Comparison of ENCODE assay signal across 16 cellular contexts in genomic region chr2:55837073-55837472, GRCh38.
DNase-seq lines count a peak whose midpoint lies in the region; ATAC-seq and TF ChIP-seq lines count a peak whose summit lies in the region.
"Had no signal": no experiment of that assay in that cellular context is flagged by ENCODE, and none has a peak within 500 bp of the region (broad histone marks: within the 10 kb centered on the region; RNA-seq: fewer than 3 reads in every experiment).

No MANE protein-coding gene starts in this region.

- H4K91ac ChIP-seq in trophoblast cell (ENCODE audit: low read depth, low read length) = peak overlapping the region; percentile 49

- no peak overlapping the region for H3K14ac ChIP-seq in trophoblast cell (ENCODE audit: low read length)

- no peak overlapping the region for H2BK12ac ChIP-seq in trophoblast cell (ENCODE audit: low read length)

- ATAC-seq in RWPE2 (ENCODE audit: low read depth) = no peak
- ATAC-seq in GM19328 (IDR thresholded peaks at IDR 0.05; ENCODE audit: unreplicated experiment) = no peak
- ATAC-seq: CD8-positive, alpha-beta T cell; GM12878 had no signal

- H3K4ac ChIP-seq in trophoblast cell (ENCODE audit: low read depth, low read length) = no peak overlapping the region

- no peak overlapping the region for H2BK5ac ChIP-seq in trophoblast cell (ENCODE audit: low read depth, low read length, poor library complexity)

- H3K27me3 ChIP-seq in HUES48 (ENCODE audit: control insufficient read depth, insufficient read depth, low read length) (no peaks in the 10 kb centered on the region), RWPE2 (ENCODE audit: insufficient read depth, poor library complexity, severe bottlenecking) (no peaks in the 10 kb centered on the region), trophoblast cell (ENCODE audit: insufficient read depth, low read length) (no peaks in the 10 kb centered on the region)
- H3K27me3 ChIP-seq: BE2C had no signal

- DNase-seq in RWPE2 (ENCODE audit: low spot score) (no peak), iPS-NIHi11 (ENCODE audit: low spot score) (peak; percentile 18), trophoblast cell (no peak), NCI-H345 treated with DMSO at 0.1 percent for 48 hours (lab: John Stamatoyannopoulos, UW; ENCODE audit: unreplicated experiment) (no peak), mesenteric fat pad (ENCODE audit: low spot score) (no peak)
- DNase-seq: BE2C; CD8-positive, alpha-beta T cell; DMS79; NCI-H1417; NCI-H187 treated with DMSO at 0.1 percent for 48 hours; NCI-H345; NCI-H526 treated with DMSO at 0.1 percent for 48 hours; RPMI8226 had no signal

- H3K4me2 ChIP-seq in trophoblast cell (ENCODE audit: low read length) = no peak overlapping the region

- no CpG with 5 or more reads among the region's 9 CpGs for WGBS in trophoblast cell (ENCODE audit: extremely low coverage, insufficient coverage, insufficient read length)

- no peak overlapping the region for H2BK120ac ChIP-seq in trophoblast cell (ENCODE audit: insufficient read depth, low read length, poor library complexity)

- no peaks in the 10 kb centered on the region for H3K36me3 ChIP-seq in HUES48 (ENCODE audit: control insufficient read depth, insufficient read depth, low read length)
- no peaks in the 10 kb centered on the region for H3K36me3 ChIP-seq in RWPE2 (ENCODE audit: low read depth)
- H3K36me3 ChIP-seq in trophoblast cell (ENCODE audit: control insufficient read depth in 1 of 2, insufficient read depth in 2 of 2, low read length in 2 of 2) = no peaks in the 10 kb centered on the region
- H3K36me3 ChIP-seq: BE2C had no signal

- H3K9me3 ChIP-seq in HUES48 (ENCODE audit: control insufficient read depth, insufficient read depth, low read length) (no peaks in the 10 kb centered on the region), RWPE2 (ENCODE audit: severe bottlenecking) (peaks cover 3% of the 10 kb centered on the region), trophoblast cell (ENCODE audit: insufficient read depth, low read depth, low read length) (no peaks in the 10 kb centered on the region)
- H3K9me3 ChIP-seq: BE2C had no signal

- H3K4me1 ChIP-seq in HUES48 (ENCODE audit: control insufficient read depth, insufficient read depth, low read length) (peaks cover 26% of the 10 kb centered on the region), RWPE2 (ENCODE audit: insufficient read depth, poor library complexity, severe bottlenecking) (peaks cover 32% of the 10 kb centered on the region), trophoblast cell (ENCODE audit: control insufficient read depth in 1 of 2, insufficient read depth in 2 of 2, low read length in 2 of 2) (peaks cover 4 to 8% of the 10 kb centered on the region in 2 experiments)
- H3K4me1 ChIP-seq: BE2C had no signal

- H3K79me1 ChIP-seq in trophoblast cell (ENCODE audit: low read length) = peaks cover 4% of the 10 kb centered on the region

- H2AK5ac ChIP-seq in trophoblast cell (ENCODE audit: low read length) = no peak overlapping the region

- no peaks in the 10 kb centered on the region for H3K79me2 ChIP-seq in trophoblast cell (ENCODE audit: control insufficient read depth, insufficient read depth, low read length, poor library complexity)

- no peak for TF ChIP-seq CTCF in RWPE2 (IDR thresholded peaks at IDR 0.05; ENCODE audit: poor library complexity, severe bottlenecking)

- no peak overlapping the region for H3K18ac ChIP-seq in trophoblast cell (ENCODE audit: low read length)

- H3K9ac ChIP-seq in HUES48 (ENCODE audit: low read depth, low read length) (no peak overlapping the region), trophoblast cell (ENCODE audit: low read length) (no peak overlapping the region)

- H3K4me3 ChIP-seq in HUES48 (ENCODE audit: low read depth, low read length) = no peak overlapping the region
- no peak overlapping the region for H3K4me3 ChIP-seq in RWPE2 (ENCODE audit: severe bottlenecking)
- peak overlapping the region; percentile 36 for H3K4me3 ChIP-seq in trophoblast cell (ENCODE audit: low read depth, low read length)
- H3K4me3 ChIP-seq: GM12878 had no signal

- peak overlapping the region; percentile 37 for H2AFZ ChIP-seq in trophoblast cell (ENCODE audit: insufficient read depth, low read length, poor library complexity)

- H3K23ac ChIP-seq in trophoblast cell (ENCODE audit: low read length) = no peak overlapping the region

- peak overlapping the region; percentile 8 for H4K8ac ChIP-seq in trophoblast cell (ENCODE audit: low read depth, low read length)

- peak overlapping the region; percentile 51 for H3K27ac ChIP-seq in HUES48 (ENCODE audit: low read depth, low read length)
- H3K27ac ChIP-seq in RWPE2 (ENCODE audit: poor library complexity, severe bottlenecking) = peak overlapping the region; percentile 97
- no peak overlapping the region for H3K27ac ChIP-seq in trophoblast cell (ENCODE audit: low read depth, low read length)

- no peak overlapping the region for H4K12ac ChIP-seq in trophoblast cell (ENCODE audit: low read depth, low read length)
